ENCODE assay signal across 10 cellular contexts in genomic region chr2:165634855-165635254, GRCh38.
DNase-seq lines count a peak whose midpoint lies in the region; ATAC-seq and TF ChIP-seq lines count a peak whose summit lies in the region.
"Had no signal": no experiment of that assay in that cellular context is flagged by ENCODE, and none has a peak within 500 bp of the region (broad histone marks: within the 10 kb centered on the region; RNA-seq: fewer than 3 reads in every experiment).

No MANE protein-coding gene starts in this region.

- no peaks in the 10 kb centered on the region for H3K4me1 Mint-ChIP-seq in immature natural killer cell

- no peaks in the 10 kb centered on the region for H3K36me3 Mint-ChIP-seq in immature natural killer cell

- peaks cover 0 to 2% (median 0%) of the 10 kb centered on the region in 3 donors for H3K27me3 Mint-ChIP-seq in immature natural killer cell (ENCODE audit: low read depth in 3 of 3)

- no peaks in the 10 kb centered on the region for H3K9me3 Mint-ChIP-seq in immature natural killer cell

- no peak overlapping the region for H3K4me3 ChIP-seq in astrocyte of the cerebellum (ENCODE audit: low read depth, low read length)
- no peak overlapping the region for H3K4me3 ChIP-seq in iPS DF 6.9 (ENCODE audit: low read length)
- H3K4me3 ChIP-seq: skin epidermis had no signal

- no peak overlapping the region for H3K27ac Mint-ChIP-seq in immature natural killer cell

- H3K4me3 Mint-ChIP-seq in immature natural killer cell = no peak overlapping the region

- WGBS in iPS DF 6.9 (ENCODE audit: insufficient coverage, insufficient read length) = no CpG with 5 or more reads among the region's 4 CpGs

- H3K4me1 ChIP-seq in iPS DF 6.9 (ENCODE audit: control insufficient read depth, insufficient read depth, low read length) = peaks cover 3% of the 10 kb centered on the region; the same call in 1 of the 2 replicates

- ATAC-seq in GM18870 (IDR thresholded peaks at IDR 0.05; ENCODE audit: unreplicated experiment) (no peak), HG03108 (IDR thresholded peaks at IDR 0.05; ENCODE audit: unreplicated experiment) (no peak)

- DNase-seq in NCI-H1436 treated with DMSO at 0.1 percent for 48 hours (lab: John Stamatoyannopoulos, UW) (peak; percentile 12), astrocyte of the cerebellum (ENCODE audit: low read depth) (peak; percentile 61), iPS DF 6.9 (ENCODE audit: low read depth, low spot score) (peak; percentile 31), substantia nigra (lab: John Stamatoyannopoulos, UW) (peak in 48 of 49 donors; percentile 8 to 85 (median 69)), immature natural killer cell (no peak), NCI-H2029 treated with DMSO at 0.1 percent for 48 hours (lab: John Stamatoyannopoulos, UW) (no peak)
- DNase-seq: Karpas-422 had no signal

- no peaks in the 10 kb centered on the region for H3K9me3 ChIP-seq in iPS DF 6.9 (ENCODE audit: control insufficient read depth, insufficient read depth, low read length)

- H3K27ac ChIP-seq in iPS DF 6.9 (ENCODE audit: low read length) (no peak overlapping the region), substantia nigra (ENCODE audit: low read depth, low read length, poor library complexity, severe bottlenecking) (peak overlapping the region; percentile 36)
- H3K27ac ChIP-seq: skin epidermis had no signal

- TF ChIP-seq CTCF in astrocyte of the cerebellum (IDR thresholded peaks at IDR 0.05; ENCODE audit: low read depth, low read length, missing control alignments) = no peak

- no peaks in the 10 kb centered on the region for H3K36me3 ChIP-seq in iPS DF 6.9 (ENCODE audit: control insufficient read depth, insufficient read depth, low read length)

- H3K27me3 ChIP-seq in iPS DF 6.9 (ENCODE audit: control insufficient read depth, insufficient read depth, low read length) = no peaks in the 10 kb centered on the region

- in situ Hi-C loops in astrocyte of the cerebellum (cut with HindIII; ENCODE audit: low sequenced_read_pairs) = no loop called here

Comparison
In these comparisons a context has a peak if more than half of its experiments do, and no peak if none do; other contexts are left out.
1. DNase-seq: peak in NCI-H1436 treated with DMSO at 0.1 percent for 48 hours (single experiment), astrocyte of the cerebellum (single experiment), iPS DF 6.9 (single experiment) and substantia nigra (48 of 49); none in immature natural killer cell (0 of 3) and NCI-H2029 treated with DMSO at 0.1 percent for 48 hours (single experiment).